In genomic region chr20:17857639-17858449, GRCh38 we compare ENCODE assay signal across 1 cellular context.
TF ChIP-seq lines count a peak whose summit lies in the region.

No MANE protein-coding gene starts in this region.

TF ChIP-seq in HepG2, 621 proteins besides CTCF, POLR2A, EP300 and RAD21 (continued from another document and continues in another):
- TF ChIP-seq TEF (CRISPR knock-in tag; IDR thresholded peaks at IDR 0.05) (no peak), FOXK1 (CRISPR knock-in tag; IDR thresholded peaks at IDR 0.05; ENCODE audit: borderline replicate concordance, low read depth) (no peak), CHD4 (IDR thresholded peaks at IDR 0.05; ENCODE audit: borderline replicate concordance, low read length) (no peak), ZNF33B (CRISPR knock-in tag; IDR thresholded peaks at IDR 0.05) (no peak), ZFX (CRISPR knock-in tag; IDR thresholded peaks at IDR 0.05; ENCODE audit: low read depth) (peak; percentile 28; the same call in 1 of the 2 replicates), ZNF75D (CRISPR knock-in tag; IDR thresholded peaks at IDR 0.05; ENCODE audit: borderline replicate concordance) (no peak), ATF3 (CRISPR knock-in tag; IDR thresholded peaks at IDR 0.05) (no peak), ZNF10 (CRISPR knock-in tag; IDR thresholded peaks at IDR 0.05; ENCODE audit: borderline replicate concordance, low read depth) (no peak), CBX5 (CRISPR knock-in tag; IDR thresholded peaks at IDR 0.05; ENCODE audit: borderline replicate concordance) (no peak), CSRNP2 (CRISPR knock-in tag; conservative IDR thresholded peaks at IDR 0.05; ENCODE audit: low read depth) (no peak), RERE (CRISPR knock-in tag; IDR thresholded peaks at IDR 0.05; ENCODE audit: low read depth) (no peak), DNMT1 (CRISPR knock-in tag; IDR thresholded peaks at IDR 0.05) (no peak), YEATS4 (CRISPR knock-in tag; IDR thresholded peaks at IDR 0.05; ENCODE audit: borderline replicate concordance) (0 out of 2 replicates have a peak, but pooled peaks have one; percentile 33), HDAC6 (IDR thresholded peaks at IDR 0.05; ENCODE audit: low read depth, low read length) (no peak), ZNF7 (CRISPR knock-in tag; IDR thresholded peaks at IDR 0.05) (peak; percentile 43; the same call in 1 of the 2 replicates), ZNF350 (CRISPR knock-in tag; IDR thresholded peaks at IDR 0.05; ENCODE audit: borderline replicate concordance, low read depth) (no peak), MNT (IDR thresholded peaks at IDR 0.05) (no peak), PLRG1 (conservative IDR thresholded peaks at IDR 0.05) (no peak), HES4 (CRISPR knock-in tag; IDR thresholded peaks at IDR 0.05; ENCODE audit: borderline replicate concordance) (no peak), TARDBP (CRISPR knock-in tag; IDR thresholded peaks at IDR 0.05) (no peak), U2AF1 (optimal IDR thresholded peaks at IDR 0.05; ENCODE audit: low read depth, low read length) (no peak), KMT2A (CRISPR knock-in tag; IDR thresholded peaks at IDR 0.05) (no peak), ZNF160 (CRISPR knock-in tag; IDR thresholded peaks at IDR 0.05) (no peak), MEIS1 (CRISPR knock-in tag; IDR thresholded peaks at IDR 0.05; ENCODE audit: borderline replicate concordance) (peak; percentile 6; the same call in 1 of the 2 replicates), IKZF4 (CRISPR knock-in tag; IDR thresholded peaks at IDR 0.05; ENCODE audit: borderline replicate concordance, low read depth, not compliant biosample characterization) (no peak), HNRNPL (IDR thresholded peaks at IDR 0.05; ENCODE audit: low read depth, low read length) (no peak), ZNF501 (CRISPR knock-in tag; IDR thresholded peaks at IDR 0.05) (no peak), RCOR2 (CRISPR knock-in tag; IDR thresholded peaks at IDR 0.05) (no peak), NR2F2 (IDR thresholded peaks at IDR 0.05; ENCODE audit: borderline replicate concordance, low read depth) (no peak), NFIC (IDR thresholded peaks at IDR 0.05; ENCODE audit: low read length) (no peak), SIX4 (CRISPR knock-in tag; IDR thresholded peaks at IDR 0.05) (no peak), TFAP4 (IDR thresholded peaks at IDR 0.05; ENCODE audit: borderline replicate concordance, low read depth) (no peak), FOXM1 (CRISPR knock-in tag; IDR thresholded peaks at IDR 0.05) (no peak), JUND (CRISPR knock-in tag; IDR thresholded peaks at IDR 0.05) (no peak), CHD2 (IDR thresholded peaks at IDR 0.05; ENCODE audit: low read depth, low read length) (no peak), CREB3 (CRISPR knock-in tag; IDR thresholded peaks at IDR 0.05) (no peak), MXD4 (CRISPR knock-in tag; IDR thresholded peaks at IDR 0.05) (no peak), ZNF253 (CRISPR knock-in tag; IDR thresholded peaks at IDR 0.05; ENCODE audit: borderline replicate concordance) (no peak), XRCC5 (optimal IDR thresholded peaks at IDR 0.05; ENCODE audit: low read length) (no peak), GRHL1 (CRISPR knock-in tag; conservative IDR thresholded peaks at IDR 0.05) (no peak), NBN (conservative IDR thresholded peaks at IDR 0.05) (no peak), ARID5B (CRISPR knock-in tag; IDR thresholded peaks at IDR 0.05) (no peak), ZNF564 (CRISPR knock-in tag; IDR thresholded peaks at IDR 0.05) (no peak), ZFAT (CRISPR knock-in tag; conservative IDR thresholded peaks at IDR 0.05) (no peak), DRAP1 (CRISPR knock-in tag; IDR thresholded peaks at IDR 0.05) (0 out of 2 replicates have a peak, but pooled peaks have one; percentile 33), SRSF1 (optimal IDR thresholded peaks at IDR 0.05; ENCODE audit: low read depth, low read length) (no peak), MLLT10 (CRISPR knock-in tag; IDR thresholded peaks at IDR 0.05) (no peak)
